In the genomic region with DNA sequence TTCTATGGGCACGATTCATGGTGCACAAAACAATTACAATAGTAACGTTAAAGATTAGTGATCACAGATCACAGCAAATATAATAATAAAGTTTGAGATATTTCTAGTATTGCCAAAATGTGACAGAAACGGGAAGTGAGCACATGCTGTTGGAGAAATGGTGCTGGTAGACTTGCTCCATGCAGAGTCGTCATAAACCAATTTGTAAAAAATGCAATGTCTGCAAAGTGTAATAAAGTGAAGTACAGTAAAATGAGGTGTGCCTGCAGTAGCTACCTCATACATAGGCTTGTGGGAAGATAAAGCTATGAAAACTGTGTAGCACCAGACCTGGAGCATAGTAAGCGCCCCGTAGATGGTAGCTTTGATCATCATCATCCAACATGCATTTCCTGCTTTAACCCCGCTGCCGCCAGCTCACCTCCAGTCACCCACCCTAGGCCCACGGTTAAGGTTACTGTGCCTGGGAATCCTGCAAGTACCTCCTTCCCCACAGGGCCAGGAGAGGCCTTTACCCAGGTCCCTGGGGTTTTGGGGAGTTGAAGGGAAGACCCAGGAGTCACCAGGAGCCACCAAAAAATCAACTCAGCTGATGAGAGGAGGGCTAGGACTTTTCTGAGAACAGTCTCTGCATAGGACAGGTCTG, we compare ENCODE assay signal across 22 cellular contexts.
"Had no signal": no experiment of that assay in that cellular context is flagged by ENCODE, and none has a peak within 500 bp of the region (broad histone marks: within the 10 kb centered on the region; RNA-seq: fewer than 3 reads in every experiment).

No MANE protein-coding gene starts in this region.

- H3K27ac ChIP-seq: foreskin keratinocyte, left lung, tibial artery had no signal

- H3K9me3 ChIP-seq: left lung, tibial artery had no signal

- ATAC-seq: activated naive CD8-positive, alpha-beta T cell treated with anti-CD3 and anti-CD28 coated beads, Interleukin-2, amount 50 U/mL, for 24 hours; activated T-cell treated with anti-CD3 and anti-CD28 coated beads, Interleukin-2, amount 50 U/mL, for 4 hours; foreskin keratinocyte; left lung had no signal

- H3K4me3 ChIP-seq: left lung, tibial artery had no signal

- FAIRE-seq: colon, keratinocyte had no signal

- H3K36me3 ChIP-seq: tibial artery had no signal

- DNase-seq: activated CD4-positive, alpha-beta T cell treated with anti-CD3 and anti-CD28 coated beads, Interleukin-2, amount 50 U/mL, for 1 hour; activated CD8-positive, alpha-beta memory T cell treated with anti-CD3 and anti-CD28 coated beads, Interleukin-2, amount 50 U/mL, for 4 hours; activated naive CD4-positive, alpha-beta T cell treated with anti-CD3 and anti-CD28 coated beads, Interleukin-2, amount 10 ng/mL, durations not matched to agents 7 days and 5 days; activated naive CD8-positive, alpha-beta T cell treated with anti-CD3 and anti-CD28 coated beads, Interleukin-2, amount 50 U/mL, for 24 hours; activated T-cell treated with anti-CD3 and anti-CD28 coated beads, Interleukin-2, amount 50 U/mL, for 4 hours; anterior cingulate cortex; caudate nucleus; foreskin keratinocyte; glutamatergic neuron; left lung; mammary epithelial cell; midbrain; nephron progenitor cell; occipital lobe; retina; stimulated activated CD4-positive, alpha-beta T cell treated with anti-CD3 and anti-CD28 coated beads, Interleukin-12 subunit alpha, Interleukin-12 subunit beta, amount 100 ng/mL, for 4 hours; stimulated activated CD4-positive, alpha-beta T cell treated with anti-CD3 and anti-CD28 coated beads, Interleukin-1b, Interleukin-23, amount 100 ng/mL, for 48 hours; stimulated activated CD8-positive, alpha-beta memory T cell treated with anti-CD3 and anti-CD28 coated beads, Interleukin-4, amount 100 ng/mL, for 48 hours; stimulated activated naive CD4-positive, alpha-beta T cell treated with Interleukin-2 at 50 U/mL for 16 hours; tibial artery had no signal

- H3K4me1 ChIP-seq: foreskin keratinocyte, left lung, tibial artery had no signal
